Comparison of ENCODE assay signal across 8 cellular contexts in the genomic region with DNA sequence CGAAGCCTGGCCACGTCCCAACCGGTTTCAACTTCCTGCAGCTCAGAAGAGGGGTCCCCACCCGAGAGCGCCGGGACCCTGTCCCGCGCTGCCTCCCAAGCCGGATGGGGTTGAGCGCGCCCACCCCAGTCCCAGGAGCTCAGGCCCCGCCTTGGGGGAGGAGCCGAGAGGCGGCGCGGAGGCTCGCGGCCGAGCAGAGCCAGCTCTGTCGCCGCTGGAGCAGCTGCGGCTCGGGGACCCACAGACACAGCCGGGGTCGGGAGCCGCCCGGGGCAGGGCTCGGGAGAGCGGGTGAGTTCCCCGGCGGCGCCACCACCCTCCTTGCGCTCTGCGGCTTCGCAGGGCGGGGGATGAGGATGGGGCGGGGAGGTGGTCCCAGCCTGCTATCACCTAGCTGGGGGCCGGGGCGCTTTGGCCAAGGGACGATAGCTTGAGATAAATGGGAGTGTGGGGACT. TPM values are rescaled to one million over a fixed set of nuclear protein-coding genes. Genes with fewer than 3 reads are reported as not detected.
DNase-seq lines count a peak whose midpoint lies in the region; ATAC-seq, FAIRE-seq and TF ChIP-seq lines count a peak whose summit lies in the region.

Gene PPP1R16B (plus strand): TSS at position 196 of the 456 bp plus-strand sequence. CDS start 30,229 bp downstream, outside the sequence.

- intact Hi-C loops in stomach (cut with DNase I; ENCODE audit: low total_unique reads): no loop called here

- no peak for TF ChIP-seq POLR2A in stomach (IDR thresholded peaks at IDR 0.05)

- peak within 1 kb of the TSS; percentile 99 for H3K18ac ChIP-seq in neuronal stem cell (ENCODE audit: low read length)

- no peak within 1 kb of the TSS for H4K8ac ChIP-seq in neuronal stem cell (ENCODE audit: low read depth, low read length)

- DNase-seq in GM13977 (ENCODE audit: low spot score) (peak; percentile 85), NOMO-1 treated with DMSO at 0.1 percent for 48 hours (lab: John Stamatoyannopoulos, UW; ENCODE audit: unreplicated experiment) (peak; percentile 37), fibroblast of the aortic adventitia (ENCODE audit: low read depth) (no peak), neuronal stem cell (ENCODE audit: low spot score) (peak; percentile 66), stomach (peak; percentile 50), D721Med (ENCODE audit: insufficient read length, low spot score) (no peak)
- DNase-seq in activated T-cell treated with anti-CD3 and anti-CD28 coated beads, Interleukin-2, amount 50 U/mL, for 4 hours: peak; percentile 74

- H2BK12ac ChIP-seq in neuronal stem cell (ENCODE audit: low read length): peak within 1 kb of the TSS; percentile 97

- peaks cover 0 to 17% (median 0%) of the 10 kb centered on the region in 3 experiments for H3K27me3 ChIP-seq in neuronal stem cell (ENCODE audit: control insufficient read depth in 3 of 3, insufficient read depth in 3 of 3, low read depth in 1 of 3, low read length in 3 of 3)
- H3K27me3 ChIP-seq in stomach: peaks cover 4 to 59% (median 35%) of the 10 kb centered on the region in 3 donors

- in situ Hi-C loops in GM13977 (cut with MboI; ENCODE audit: low pct_unique_long_range_greater_than_20kb, low sequenced_read_pairs, unreplicated experiment): no loop called here

- peak; percentile 51 for ATAC-seq in HG02763 (IDR thresholded peaks at IDR 0.05; ENCODE audit: unreplicated experiment)
- ATAC-seq in activated T-cell treated with anti-CD3 and anti-CD28 coated beads, Interleukin-2, amount 50 U/mL, for 4 hours: peak; percentile 82 to 83

- peak within 1 kb of the TSS; percentile 77 for H3K4ac ChIP-seq in neuronal stem cell (ENCODE audit: low read length)

- FAIRE-seq in D721Med (lab: Jason Lieb, UNC): no peak

- H3K4me2 ChIP-seq in neuronal stem cell (ENCODE audit: insufficient read depth, low read length, poor library complexity, severe bottlenecking): peak within 1 kb of the TSS; percentile 98

- peak within 1 kb of the TSS; percentile 96 for H2AFZ ChIP-seq in neuronal stem cell (ENCODE audit: low read length)

- H3K9me3 ChIP-seq in neuronal stem cell (replicated peaks in 1 of 2; ENCODE audit: control insufficient read depth in 2 of 2, insufficient read depth in 1 of 2, low read depth in 1 of 2, low read length in 2 of 2) (no peaks in the 10 kb centered on the region), stomach (no peaks in the 10 kb centered on the region)

- peak within 1 kb of the TSS; percentile 96 for H2BK15ac ChIP-seq in neuronal stem cell (ENCODE audit: low read length)

- H3K36me3 ChIP-seq in neuronal stem cell (replicated peaks in 1 of 2; ENCODE audit: control insufficient read depth in 2 of 2, insufficient read depth in 2 of 2, low read length in 2 of 2) (peaks cover 0 to under 1% of the 10 kb centered on the region in 2 donors), stomach (no peaks in the 10 kb centered on the region)

- H3K23ac ChIP-seq in neuronal stem cell (ENCODE audit: low read depth, low read length, poor library complexity): peak within 1 kb of the TSS; percentile 43

- H2BK5ac ChIP-seq in neuronal stem cell (ENCODE audit: low read length): peak within 1 kb of the TSS; percentile 97

- peak within 1 kb of the TSS; percentile 85 for H2AK5ac ChIP-seq in neuronal stem cell (ENCODE audit: low read depth, low read length)

- WGBS in neuronal stem cell (ENCODE audit: extremely low coverage in 2 of 2, insufficient read length in 2 of 2, insufficient replicate concordance in 1 of 2), 2 donors: no CpG with 5 or more reads among the region's 40 CpGs
- 1 to 9% (median 5%) methylated on average over 9 to 40 of the region's 40 CpGs for WGBS in stomach, 5 donors

- no peak for TF ChIP-seq EP300 in stomach (IDR thresholded peaks at IDR 0.05)

- H3K9ac ChIP-seq in neuronal stem cell (ENCODE audit: low read depth, low read length, poor library complexity): peak within 1 kb of the TSS; percentile 81

- peak within 1 kb of the TSS; percentile 89 for H3K4me3 Mint-ChIP-seq in activated T-cell treated with anti-CD3 and anti-CD28 coated beads, Interleukin-2, amount 50 U/mL, for 4 hours

- peak within 1 kb of the TSS; percentile 33 for H3K4me3 ChIP-seq in fibroblast of the aortic adventitia (ENCODE audit: low read depth, low read length)
- H3K4me3 ChIP-seq in neuronal stem cell (ENCODE audit: low read length in 2 of 2): peak within 1 kb of the TSS; percentile 71 to 73
- peak within 1 kb of the TSS; percentile 53 to 66 (median 56) for H3K4me3 ChIP-seq in stomach

- TF ChIP-seq CTCF in GM13977 (IDR thresholded peaks at IDR 0.05; ENCODE audit: extremely low read depth, insufficient read depth, missing control alignments) (no peak), fibroblast of the aortic adventitia (IDR thresholded peaks at IDR 0.05; ENCODE audit: insufficient read depth, low read length) (no peak), stomach (IDR thresholded peaks at IDR 0.05) (no peak), D721Med (IDR thresholded peaks at IDR 0.05; ENCODE audit: insufficient read depth, missing control alignments) (no peak)

- H3K27ac ChIP-seq in neuronal stem cell (replicated peaks; ENCODE audit: low read length): peak within 1 kb of the TSS; percentile 94
- H3K27ac ChIP-seq in stomach: peak within 1 kb of the TSS; percentile 63 to 81 (median 71)

- H3K79me1 ChIP-seq in neuronal stem cell (ENCODE audit: low read depth, low read length): no peaks in the 10 kb centered on the region

- H3K4me1 Mint-ChIP-seq in activated T-cell treated with anti-CD3 and anti-CD28 coated beads, Interleukin-2, amount 50 U/mL, for 4 hours (ENCODE audit: low read depth): peaks cover 53% of the 10 kb centered on the region

- peak within 1 kb of the TSS; percentile 78 for H2BK120ac ChIP-seq in neuronal stem cell (ENCODE audit: low read depth, low read length)

- H3K14ac ChIP-seq in neuronal stem cell (ENCODE audit: low read length): peak within 1 kb of the TSS; percentile 60

- H4K91ac ChIP-seq in neuronal stem cell (ENCODE audit: low read depth, low read length, poor library complexity): no peak within 1 kb of the TSS

- H3K36me3 Mint-ChIP-seq in activated T-cell treated with anti-CD3 and anti-CD28 coated beads, Interleukin-2, amount 50 U/mL, for 4 hours (ENCODE audit: insufficient read depth): peaks cover 21% of the 10 kb centered on the region

- no peaks in the 10 kb centered on the region for H3K9me3 Mint-ChIP-seq in activated T-cell treated with anti-CD3 and anti-CD28 coated beads, Interleukin-2, amount 50 U/mL, for 4 hours

- H3K4me1 ChIP-seq in neuronal stem cell (ENCODE audit: control insufficient read depth in 2 of 2, insufficient read depth in 1 of 2, low read depth in 1 of 2, low read length in 2 of 2): peaks cover 22 to 23% of the 10 kb centered on the region in 2 donors
- peaks cover 15 to 26% (median 18%) of the 10 kb centered on the region in 4 donors for H3K4me1 ChIP-seq in stomach

- no peaks in the 10 kb centered on the region for H3K27me3 Mint-ChIP-seq in activated T-cell treated with anti-CD3 and anti-CD28 coated beads, Interleukin-2, amount 50 U/mL, for 4 hours (ENCODE audit: low read depth)

RNA-seq across cellular contexts. Expression of gene PPP1R16B, which starts in this region (rescaled TPM):
- total RNA-seq in activated T-cell treated with anti-CD3 and anti-CD28 coated beads, Interleukin-2, amount 50 U/mL, for 4 hours: 100 to 1,000 TPM; 148 to 163 (median 160) TPM
- total RNA-seq in fibroblast of the aortic adventitia (ENCODE audit: low replicate concordance) (0.09 and 0.33 TPM in 2 replicates), stomach (10 to 100 TPM in 3 of 5 donors, 1 to 10 TPM in 2; 5.2 to 18.7 (median 11.0) TPM)
- polyA plus RNA-seq in neuronal stem cell (2013, experiment 1 of 2): 1.3 TPM
- polyA plus RNA-seq in neuronal stem cell (2013, experiment 2 of 2): 1.3 TPM
- polyA plus RNA-seq in stomach: 1 to 10 TPM; 1.2 to 1.5 (median 1.5) TPM

Comparison
In these comparisons a context has a peak if more than half of its experiments do, and no peak if none do; other contexts are left out.
1. RNA of gene PPP1R16B (total RNA-seq): 148 to 163 TPM in activated T-cell treated with anti-CD3 and anti-CD28 coated beads, Interleukin-2, amount 50 U/mL, for 4 hours; 5.2 to 18.7 TPM in stomach and 0.09 to 0.33 TPM in fibroblast of the aortic adventitia; every median in the first group is over 4 times any median in the second.
2. DNase-seq: peak in GM13977 (single experiment), NOMO-1 treated with DMSO at 0.1 percent for 48 hours (single experiment), activated T-cell treated with anti-CD3 and anti-CD28 coated beads, Interleukin-2, amount 50 U/mL, for 4 hours (single experiment), neuronal stem cell (single experiment) and stomach (single experiment); none in fibroblast of the aortic adventitia (single experiment) and D721Med (single experiment).
3. Peak in every context shown above with its lines, with median percentiles within 50 percentile points of each other: H3K4me3 ChIP-seq.